In genomic region chr18:59022167-59022945, GRCh38 we compare ENCODE assay signal across 13 cellular contexts.
A peak's percentile ranks its signal among the peaks of the same experiment; 100 is the strongest.
DNase-seq lines count a peak whose midpoint lies in the region; ATAC-seq and TF ChIP-seq lines count a peak whose summit lies in the region.
"Had no signal": no experiment of that assay in that cellular context is flagged by ENCODE, and none has a peak within 500 bp of the region (broad histone marks: within the 10 kb centered on the region; RNA-seq: fewer than 3 reads in every experiment).

No MANE protein-coding gene starts in this region.

- no peak overlapping the region for H3K4me3 Mint-ChIP-seq in naive thymus-derived CD8-positive, alpha-beta T cell

- POLR2A ChIA-PET in naive thymus-derived CD8-positive, alpha-beta T cell (lab: Charles Lee), result no interaction called here

- no peak overlapping the region for H3K27ac Mint-ChIP-seq in naive thymus-derived CD8-positive, alpha-beta T cell

- peak overlapping the region; percentile 18 for H3K4me2 ChIP-seq in OCI-LY3 (ENCODE audit: low read length)

- peaks cover 0 to 19% (median 8%) of the 10 kb centered on the region in 9 donors for H3K9me3 Mint-ChIP-seq in naive thymus-derived CD8-positive, alpha-beta T cell

- intact Hi-C loops in ovary (cut with DNase I), result no loop called here

- 21 to 32% (median 27%) methylated on average over 10 of the region's 10 CpGs for WGBS in ovary, 3 donors

- peaks cover 2% of the 10 kb centered on the region for H3K36me3 ChIP-seq in OCI-LY3 (replicated peaks; ENCODE audit: low read depth, low read length)
- no peaks in the 10 kb centered on the region for H3K36me3 ChIP-seq in ovary
- H3K36me3 ChIP-seq: cardiac muscle cell had no signal

- peaks cover 0 to 1% (median 0%) of the 10 kb centered on the region in 4 donors for H3K4me1 Mint-ChIP-seq in naive thymus-derived CD8-positive, alpha-beta T cell

- H4K20me1 ChIP-seq in OCI-LY3 (ENCODE audit: insufficient read depth, low read length), result no peaks in the 10 kb centered on the region

- ATAC-seq in HG02938 (IDR thresholded peaks at IDR 0.05; ENCODE audit: unreplicated experiment), result no peak
- no peak for ATAC-seq in naive thymus-derived CD8-positive, alpha-beta T cell

- H3K27ac ChIP-seq in OCI-LY3 (ENCODE audit: low read length) (no peak overlapping the region), ovary (peak overlapping the region in 1 of 2 donors; percentile 60)
- H3K27ac ChIP-seq: cardiac muscle cell had no signal

- no peak for TF ChIP-seq CTCF in AG10803 (conservative IDR thresholded peaks at IDR 0.05; ENCODE audit: low read length)
- TF ChIP-seq CTCF in OCI-LY3 (IDR thresholded peaks at IDR 0.05; ENCODE audit: low read depth, low read length), result no peak
- TF ChIP-seq CTCF in fibroblast of the aortic adventitia (IDR thresholded peaks at IDR 0.05; ENCODE audit: insufficient read depth, low read length), result no peak
- no peak for TF ChIP-seq CTCF in ovary (IDR thresholded peaks at IDR 0.05)

- H3K9ac ChIP-seq in OCI-LY3 (ENCODE audit: low read length), result no peak overlapping the region

- H3K4me1 ChIP-seq in OCI-LY3 (ENCODE audit: low read length) (peaks cover 18% of the 10 kb centered on the region), ovary (ENCODE audit: insufficient read depth) (peaks cover 14% of the 10 kb centered on the region)

- H3K9me3 ChIP-seq in OCI-LY3 (ENCODE audit: insufficient read depth, low read length), result peaks cover 18% of the 10 kb centered on the region
- no peaks in the 10 kb centered on the region for H3K9me3 ChIP-seq in ovary

- H3K79me2 ChIP-seq in OCI-LY3 (ENCODE audit: low read length), result no peaks in the 10 kb centered on the region

- peak overlapping the region; percentile 92 for H2AFZ ChIP-seq in OCI-LY3 (ENCODE audit: low read depth, low read length)

- H3K36me3 Mint-ChIP-seq in naive thymus-derived CD8-positive, alpha-beta T cell, result peaks cover 0 to 9% (median 0%) of the 10 kb centered on the region in 3 donors

- DNase-seq in AG10803 (ENCODE audit: low read depth) (peak; percentile 80), fibroblast of the aortic adventitia (ENCODE audit: low read depth) (peak; percentile 75), ovary (peak in 4 of 5 donors; percentile 42 to 66 (median 50)), ureter (ENCODE audit: low spot score) (no peak)
- no peak for DNase-seq in naive thymus-derived CD8-positive, alpha-beta T cell
- DNase-seq in activated CD4-positive, alpha-beta T cell treated with anti-CD3 and anti-CD28 coated beads, Interleukin-2, amount 50 U/mL, for 1 hour, result no peak
- DNase-seq: activated T-cell treated with anti-CD3 and anti-CD28 coated beads, Interleukin-2, amount 50 U/mL, for 1 hour; GF-D8; HCEC 1CT; stimulated activated CD4-positive, alpha-beta T cell treated with anti-CD3 and anti-CD28 coated beads, Interleukin-1b, Interleukin-23, amount 100 ng/mL, for 48 hours had no signal

- no peaks in the 10 kb centered on the region for H3K27me3 ChIP-seq in OCI-LY3 (ENCODE audit: low read depth, low read length)
- no peaks in the 10 kb centered on the region for H3K27me3 ChIP-seq in ovary
- H3K27me3 ChIP-seq: cardiac muscle cell had no signal

- peaks cover 3 to 24% (median 8%) of the 10 kb centered on the region in 5 donors for H3K27me3 Mint-ChIP-seq in naive thymus-derived CD8-positive, alpha-beta T cell

- H3K4me3 ChIP-seq in AG10803 (ENCODE audit: low read length), result no peak overlapping the region
- no peak overlapping the region for H3K4me3 ChIP-seq in OCI-LY3 (ENCODE audit: low read length)
- H3K4me3 ChIP-seq in fibroblast of the aortic adventitia (ENCODE audit: low read depth, low read length), result no peak overlapping the region
- no peak overlapping the region for H3K4me3 ChIP-seq in ovary
- H3K4me3 ChIP-seq: cardiac muscle cell had no signal

- TF ChIP-seq EP300 in ovary (IDR thresholded peaks at IDR 0.05), result no peak

- TF ChIP-seq POLR2A in ovary (IDR thresholded peaks at IDR 0.05), result no peak

Comparison
In these comparisons a context has a peak if more than half of its experiments do, and no peak if none do; other contexts are left out.
1. DNase-seq: peak in AG10803 (single experiment), fibroblast of the aortic adventitia (single experiment) and ovary (4 of 5); none in naive thymus-derived CD8-positive, alpha-beta T cell (0 of 10), ureter (single experiment) and activated CD4-positive, alpha-beta T cell treated with anti-CD3 and anti-CD28 coated beads, Interleukin-2, amount 50 U/mL, for 1 hour (single experiment).